9 cellular contexts compared by ENCODE assay signal in genomic region chr6:328184-328670, GRCh38. TPM values are rescaled to one million over a fixed set of nuclear protein-coding genes. Genes with fewer than 3 reads are reported as not detected.
DNase-seq lines count a peak whose midpoint lies in the region; ATAC-seq and TF ChIP-seq lines count a peak whose summit lies in the region.
"Had no signal": no experiment of that assay in that cellular context is flagged by ENCODE, and none has a peak within 500 bp of the region (broad histone marks: within the 10 kb centered on the region; RNA-seq: fewer than 3 reads in every experiment).

No MANE protein-coding gene starts in this region.

- no peak overlapping the region for H3K27ac ChIP-seq in RWPE1
- H3K27ac ChIP-seq in right atrium auricular region, result no peak overlapping the region
- H3K27ac ChIP-seq: C4-2B had no signal

- H3K36me3 ChIP-seq in right atrium auricular region, result no peaks in the 10 kb centered on the region

- no peak overlapping the region for H3K4me3 ChIP-seq in right atrium auricular region

- CTCF ChIA-PET in RWPE1 (lab: Yijun Ruan, JAX), result interaction anchor here (0.6 to 1.0 kb wide), 2 partner anchors 9 to 139 kb away, joined by 3 read pairs; no protein-coding TSS in a partner anchor

- no peaks in the 10 kb centered on the region for H3K27me3 ChIP-seq in right atrium auricular region

- DNase-seq in activated CD4-positive, alpha-beta T cell treated with anti-CD3 and anti-CD28 coated beads, Interleukin-2, amount 50 U/mL, for 48 hours, result peak; percentile 31 to 42
- DNase-seq in activated CD4-positive, alpha-beta T cell treated with anti-CD3 and anti-CD28 coated beads, Interleukin-2, amount 50 U/mL, for 4 hours, result no peak
- DNase-seq in RWPE1 (ENCODE audit: low spot score), result peak; percentile 64
- DNase-seq in right atrium auricular region (ENCODE audit: low spot score), result peak; percentile 87
- no peak for DNase-seq in OCI-M1 (lab: John Stamatoyannopoulos, UW)
- DNase-seq in NCI-H2081 (lab: John Stamatoyannopoulos, UW), result no peak
- DNase-seq in C1 segment of cervical spinal cord (lab: John Stamatoyannopoulos, UW), result no peak

- TF ChIP-seq CTCF in RWPE1 (conservative IDR thresholded peaks at IDR 0.05; ENCODE audit: low read depth) (no peak), right atrium auricular region (IDR thresholded peaks at IDR 0.05) (no peak)

- H3K9me3 ChIP-seq in right atrium auricular region, result no peaks in the 10 kb centered on the region

- peak; percentile 76 for ATAC-seq in HG02759 (IDR thresholded peaks at IDR 0.05; ENCODE audit: unreplicated experiment)

- H3K4me1 ChIP-seq in right atrium auricular region, result peaks cover 0 to 32% of the 10 kb centered on the region in 2 donors

- POLR2A ChIA-PET in RWPE1 (lab: Yijun Ruan, JAX; ENCODE audit: low non-redundant PET), result no interaction called here

RNA-seq across cellular contexts. Expression of gene DUSP22, which starts 35.9 kb away (rescaled TPM):
- total RNA-seq in right atrium auricular region, result 10 to 100 TPM; 45.1 to 54.1 TPM

Comparison
In these comparisons a context has a peak if more than half of its experiments do, and no peak if none do; other contexts are left out.
1. DNase-seq: peak in activated CD4-positive, alpha-beta T cell treated with anti-CD3 and anti-CD28 coated beads, Interleukin-2, amount 50 U/mL, for 48 hours (2 of 2), RWPE1 (single experiment) and right atrium auricular region (single experiment); none in activated CD4-positive, alpha-beta T cell treated with anti-CD3 and anti-CD28 coated beads, Interleukin-2, amount 50 U/mL, for 4 hours (0 of 2), OCI-M1 (single experiment), NCI-H2081 (0 of 2) and C1 segment of cervical spinal cord (0 of 14).